Comparison of ENCODE assay signal across 8 cellular contexts in genomic region chr3:51671090-51672082, GRCh38. TPM values are rescaled to one million over a fixed set of nuclear protein-coding genes. Genes with fewer than 3 reads are reported as not detected.
DNase-seq lines count a peak whose midpoint lies in the region; ATAC-seq and TF ChIP-seq lines count a peak whose summit lies in the region.

Gene TEX264, plus strand, starts transcription at chr3:51671252. Its CDS starts 3,053 bp downstream, at chr3:51674305.

- H3K27me3 Mint-ChIP-seq in neural progenitor cell (ENCODE audit: insufficient read depth, low read depth), result peaks cover 7% of the 10 kb centered on the region

- peak within 1 kb of the TSS; percentile 93 for H3K4me2 ChIP-seq in DND-41 (ENCODE audit: insufficient read depth, low read length)
- peak within 1 kb of the TSS; percentile 92 for H3K4me2 ChIP-seq in neural progenitor cell

- H3K9me3 ChIP-seq in DND-41 (ENCODE audit: insufficient read depth, low read length, severe bottlenecking) (no peaks in the 10 kb centered on the region), SJCRH30 (replicated peaks) (no peaks in the 10 kb centered on the region), neural progenitor cell (ENCODE audit: low read depth) (no peaks in the 10 kb centered on the region)

- H3K9ac ChIP-seq in DND-41 (ENCODE audit: low read depth, low read length), result peak within 1 kb of the TSS; percentile 97
- H3K9ac ChIP-seq in neural progenitor cell, result no peak within 1 kb of the TSS

- H3K79me2 ChIP-seq in DND-41 (ENCODE audit: insufficient read depth, low read length) (peaks cover 42% of the 10 kb centered on the region), neural progenitor cell (ENCODE audit: low read depth) (no peaks in the 10 kb centered on the region)

- H3F3A ChIP-seq in neural progenitor cell (ENCODE audit: low read depth), result peaks cover 33% of the 10 kb centered on the region

- H3K27me3 ChIP-seq in DND-41 (ENCODE audit: insufficient read depth, low read length, poor library complexity) (no peaks in the 10 kb centered on the region), SJCRH30 (no peaks in the 10 kb centered on the region), foreskin keratinocyte (no peaks in the 10 kb centered on the region), neural progenitor cell (peaks cover 39% of the 10 kb centered on the region)

- ATAC-seq in DND-41 (ENCODE audit: insufficient read depth, low read depth) (peak; percentile 75), GM21529 (IDR thresholded peaks at IDR 0.05; ENCODE audit: unreplicated experiment) (peak; percentile 70), foreskin keratinocyte (peak; percentile 40)

- no peak for TF ChIP-seq EP300 in Ishikawa (IDR thresholded peaks at IDR 0.05; ENCODE audit: borderline replicate concordance)

- H2AFZ ChIP-seq in DND-41 (ENCODE audit: low read depth, low read length), result peak within 1 kb of the TSS; percentile 91
- peak within 1 kb of the TSS; percentile 94 for H2AFZ ChIP-seq in neural progenitor cell (replicated peaks)

- H3K4me1 ChIP-seq in DND-41 (ENCODE audit: insufficient read depth, low read length) (peaks cover 48% of the 10 kb centered on the region), SJCRH30 (peaks cover 4% of the 10 kb centered on the region; the same call in 1 of the 2 replicates), foreskin keratinocyte (peaks cover 18% of the 10 kb centered on the region), neural progenitor cell (no peaks in the 10 kb centered on the region)

- no peak within 1 kb of the TSS for H3K27ac Mint-ChIP-seq in neural progenitor cell

- no peaks in the 10 kb centered on the region for H3K36me3 Mint-ChIP-seq in neural progenitor cell

- TF ChIP-seq CTCF in DND-41 (IDR thresholded peaks at IDR 0.05; ENCODE audit: borderline replicate concordance, extremely low read depth, low read length, poor library complexity, severe bottlenecking) (no peak), foreskin keratinocyte (conservative IDR thresholded peaks at IDR 0.05) (no peak), neural progenitor cell (IDR thresholded peaks at IDR 0.05) (no peak)

- DNase-seq in DND-41 (peak; percentile 90), SJCRH30 (peak; percentile 87 to 93), activated gamma-delta T cell treated with Interleukin-2 at 50 U/mL for 16 hours (peak; percentile 91), foreskin keratinocyte (peak; percentile 41), neural progenitor cell (ENCODE audit: low spot score) (peak; percentile 88), stromal cell of bone marrow (ENCODE audit: low read depth) (peak; percentile 68)

- H4K20me1 ChIP-seq in DND-41 (ENCODE audit: insufficient read depth, low read length) (peaks cover 24% of the 10 kb centered on the region; the same call in 1 of the 2 replicates), neural progenitor cell (ENCODE audit: low read depth) (peaks cover 29% of the 10 kb centered on the region)

- H3K4me3 ChIP-seq in DND-41 (ENCODE audit: low read depth in 1 of 2, low read length in 2 of 2) (peak within 1 kb of the TSS; percentile 54 to 84), SJCRH30 (peak within 1 kb of the TSS; percentile 68), neural progenitor cell (peak within 1 kb of the TSS; percentile 67)

- H3K9me3 Mint-ChIP-seq in neural progenitor cell, result no peaks in the 10 kb centered on the region

- H3K36me3 ChIP-seq in DND-41 (ENCODE audit: insufficient read depth, low read length), result peaks cover 24% of the 10 kb centered on the region
- no peaks in the 10 kb centered on the region for H3K36me3 ChIP-seq in SJCRH30
- H3K36me3 ChIP-seq in neural progenitor cell, result no peaks in the 10 kb centered on the region

- TF ChIP-seq RAD21 in Ishikawa (IDR thresholded peaks at IDR 0.05; ENCODE audit: low read depth), result no peak

- H3K27ac ChIP-seq in DND-41 (ENCODE audit: low read length) (peak within 1 kb of the TSS; percentile 92), SJCRH30 (peak within 1 kb of the TSS; percentile 70), foreskin keratinocyte (peak within 1 kb of the TSS; percentile 1), neural progenitor cell (no peak within 1 kb of the TSS)

- H3K4me3 Mint-ChIP-seq in neural progenitor cell, result peak within 1 kb of the TSS; percentile 86

- peaks cover 28% of the 10 kb centered on the region for H3K4me1 Mint-ChIP-seq in neural progenitor cell

TF ChIP-seq in Ishikawa, 13 proteins besides CTCF, POLR2A, EP300 and RAD21:
- TF ChIP-seq TAF1 (IDR thresholded peaks at IDR 0.05; ENCODE audit: low read depth), result peak; percentile 68
- TF ChIP-seq YY1 (IDR thresholded peaks at IDR 0.05; ENCODE audit: low read depth), result 0 out of 2 replicates have a peak, but pooled peaks have one; percentile 22
- TF ChIP-seq USF1 (IDR thresholded peaks at IDR 0.05), result peak; percentile 67
- TF ChIP-seq FOXM1 (IDR thresholded peaks at IDR 0.05; ENCODE audit: borderline replicate concordance, low read depth), result no peak
- peak; percentile 48; the same call in 1 of the 2 replicates for TF ChIP-seq ZBTB7A (IDR thresholded peaks at IDR 0.05; ENCODE audit: low read depth)
- no peak for TF ChIP-seq REST (IDR thresholded peaks at IDR 0.05; ENCODE audit: low read depth)
- 0 out of 2 replicates have a peak, but pooled peaks have one; percentile 40 for TF ChIP-seq TCF12 (IDR thresholded peaks at IDR 0.05; ENCODE audit: low read depth)
- peak; percentile 73 for TF ChIP-seq MAX (IDR thresholded peaks at IDR 0.05)

RNA-seq across cellular contexts. Expression of gene TEX264, which starts in this region (rescaled TPM):
- 34.7 and 35.0 TPM in 2 replicates for total RNA-seq in SJCRH30 (2014; rRNA removed; shearing (Covaris generic))
- 54.9 and 57.3 TPM in 2 replicates for total RNA-seq in foreskin keratinocyte
- polyA plus RNA-seq in foreskin keratinocyte, result 77.2 and 82.3 TPM in 2 replicates
- 0.54 and 2.8 TPM in 2 replicates for total RNA-seq in neural progenitor cell (ENCODE audit: low replicate concordance)

Comparison
In these comparisons a context has a peak if more than half of its experiments do, and no peak if none do; other contexts are left out.
1. DNase-seq: peak in every context shown above with its lines; median percentile 91 in activated gamma-delta T cell treated with Interleukin-2 at 50 U/mL for 16 hours; 90 in DND-41; 90 in SJCRH30; 88 in neural progenitor cell; 68 in stromal cell of bone marrow; 41 in foreskin keratinocyte.